ENCODE assay signal across 19 cellular contexts in genomic region chr16:67449739-67450138, GRCh38. TPM values are rescaled to one million over a fixed set of nuclear protein-coding genes. Genes with fewer than 3 reads are reported as not detected.
DNase-seq lines count a peak whose midpoint lies in the region; ATAC-seq, FAIRE-seq and TF ChIP-seq lines count a peak whose summit lies in the region.
"Had no signal": no experiment of that assay in that cellular context is flagged by ENCODE, and none has a peak within 500 bp of the region (broad histone marks: within the 10 kb centered on the region; RNA-seq: fewer than 3 reads in every experiment).

No MANE protein-coding gene starts in this region.

- CTCF ChIA-PET in HepG2 (lab: Yijun Ruan, JAX; ENCODE audit: low intra/inter-chr PET ratio, low total read pairs), result no interaction called here

- no peak for TF ChIP-seq POLR2A in body of pancreas (IDR thresholded peaks at IDR 0.05)
- no peak for TF ChIP-seq POLR2A in HepG2 (IDR thresholded peaks at IDR 0.05; ENCODE audit: insufficient read depth in 1 of 2, low read depth in 2 of 2, low read length in 2 of 2)
- TF ChIP-seq POLR2A in ovary (IDR thresholded peaks at IDR 0.05), result no peak

- H2AFZ ChIP-seq in HepG2 (ENCODE audit: low read length), result no peak overlapping the region

- no peaks in the 10 kb centered on the region for H4K20me1 ChIP-seq in HepG2 (ENCODE audit: insufficient read depth, low read length)

- no peak overlapping the region for H3K4me2 ChIP-seq in HepG2 (ENCODE audit: low read depth, low read length)

- no peak for TF ChIP-seq CTCF in C4-2B (conservative IDR thresholded peaks at IDR 0.05)
- TF ChIP-seq CTCF in body of pancreas (IDR thresholded peaks at IDR 0.05), result no peak
- no peak for TF ChIP-seq CTCF in HepG2 (CRISPR knock-in tag; IDR thresholded peaks at IDR 0.05)
- TF ChIP-seq CTCF in ovary (IDR thresholded peaks at IDR 0.05), result no peak

- H3K4me3 ChIP-seq in body of pancreas, result no peak overlapping the region
- no peak overlapping the region for H3K4me3 ChIP-seq in HepG2 (replicated peaks in 1 of 3; ENCODE audit: insufficient read depth in 1 of 3, low read depth in 2 of 3, low read length in 3 of 3)
- no peak overlapping the region for H3K4me3 ChIP-seq in ovary
- H3K4me3 ChIP-seq: left lung, tibial artery had no signal

- H3K9ac ChIP-seq in HepG2 (ENCODE audit: insufficient read depth, low read depth, low read length), result no peak overlapping the region

- TSS peak; percentile 33 for BruUV-seq in HepG2 (replicated peaks; lab: Mats Ljungman, UMichigan)

- H3K27me3 ChIP-seq in body of pancreas (no peaks in the 10 kb centered on the region), HepG2 (ENCODE audit: control insufficient read depth in 1 of 2, insufficient read depth in 2 of 2, low read length in 2 of 2) (no peaks in the 10 kb centered on the region), ovary (no peaks in the 10 kb centered on the region)
- H3K27me3 ChIP-seq: left lung, tibial artery had no signal

- H3K27ac ChIP-seq in C4-2B (peak overlapping the region; percentile 96), body of pancreas (peak overlapping the region in 3 of 4 donors; percentile 91 to 96 (median 93)), HepG2 (ENCODE audit: extremely low read length, insufficient read depth, low read length) (no peak overlapping the region), ovary (peak overlapping the region; percentile 5 to 59)
- H3K27ac ChIP-seq: left lung, tibial artery had no signal

- no peak for TF ChIP-seq EP300 in HepG2 (IDR thresholded peaks at IDR 0.05; ENCODE audit: low read depth in 2 of 2, low read length in 2 of 2)
- TF ChIP-seq EP300 in HepG2 (CRISPR knock-in tag; IDR thresholded peaks at IDR 0.05; ENCODE audit: borderline replicate concordance), result no peak
- TF ChIP-seq EP300 in ovary (IDR thresholded peaks at IDR 0.05), result no peak

- H3K9me3 ChIP-seq in body of pancreas (no peaks in the 10 kb centered on the region), HepG2 (ENCODE audit: low read length) (no peaks in the 10 kb centered on the region), ovary (no peaks in the 10 kb centered on the region)
- H3K9me3 ChIP-seq: left lung, tibial artery had no signal

- TF ChIP-seq RAD21 in HepG2 (CRISPR knock-in tag; IDR thresholded peaks at IDR 0.05), result no peak

- intact Hi-C loops in body of pancreas (cut with DNase I), result no loop called here
- intact Hi-C loops in HepG2 (cut with micrococcal nuclease; ENCODE audit: unreplicated experiment), result no loop called here
- intact Hi-C loops in ovary (cut with DNase I), result no loop called here

- H3K36me3 ChIP-seq in body of pancreas (replicated peaks in 1 of 2; ENCODE audit: insufficient read depth in 1 of 2, low read depth in 2 of 2), result peaks cover 0 to 2% of the 10 kb centered on the region in 2 donors
- H3K36me3 ChIP-seq in HepG2 (replicated peaks in 1 of 2; ENCODE audit: control insufficient read depth in 1 of 2, insufficient read depth in 2 of 2, low read length in 2 of 2), result peaks cover 9 to 14% of the 10 kb centered on the region in 2 experiments; a peak in 3 of 5 replicates
- no peaks in the 10 kb centered on the region for H3K36me3 ChIP-seq in ovary

- POLR2A ChIA-PET in HepG2 (lab: Yijun Ruan, JAX), result no interaction called here

- no peak for ATAC-seq in body of pancreas
- ATAC-seq in HepG2, result no peak
- ATAC-seq in GM18511 (IDR thresholded peaks at IDR 0.05; ENCODE audit: unreplicated experiment), result no peak
- no peak for ATAC-seq in HG03432 (IDR thresholded peaks at IDR 0.05; ENCODE audit: unreplicated experiment)
- ATAC-seq: naive thymus-derived CD4-positive, alpha-beta T cell; T-cell had no signal

- no peak for FAIRE-seq in HepG2 (lab: Jason Lieb, UNC)
- FAIRE-seq in urothelium cell line (lab: Jason Lieb, UNC), result no peak
- FAIRE-seq: GM12892 had no signal

- WGBS in body of pancreas, 2 donors, result 87 to 100% methylated on average over 1 to 3 of the region's 3 CpGs
- WGBS in HepG2 (ENCODE audit: low lambda C conversion rate), result 100% methylated on average over 3 of the region's 3 CpGs
- WGBS in ovary, 3 donors, result 53 to 69% (median 64%) methylated on average over 3 of the region's 3 CpGs

- H3K79me2 ChIP-seq in HepG2 (ENCODE audit: insufficient read depth, low read length), result no peaks in the 10 kb centered on the region

- DNase-seq in body of pancreas (no peak), HepG2 (ENCODE audit: low spot score) (no peak), ovary (peak in 2 of 5 donors; percentile 47 to 56), urothelium cell line (ENCODE audit: low spot score) (no peak), SHP77 (lab: John Stamatoyannopoulos, UW) (no peak)
- DNase-seq: activated naive CD4-positive, alpha-beta T cell treated with anti-CD3 and anti-CD28 coated beads for 36 hours; DMS153; foreskin melanocyte; left lung; naive thymus-derived CD4-positive, alpha-beta T cell; NCI-H1694; NCI-H446 treated with DMSO at 0.1 percent for 48 hours; T-cell; tibial artery had no signal

- peaks cover 77% of the 10 kb centered on the region for H3K4me1 ChIP-seq in body of pancreas
- H3K4me1 ChIP-seq in HepG2 (ENCODE audit: insufficient read depth, low read length), result peaks cover 57% of the 10 kb centered on the region
- peaks cover 51% of the 10 kb centered on the region for H3K4me1 ChIP-seq in ovary (ENCODE audit: insufficient read depth)

- in situ Hi-C loops in HepG2 (cut with HindIII; ENCODE audit: extremely low pct_ligation_motif_present, low pct_unique_long_range_greater_than_20kb), result no loop called here

RNA-seq across cellular contexts. Expression of gene HSD11B2, which starts 18.8 kb away (rescaled TPM):
- total RNA-seq in body of pancreas, result 10 to 100 TPM in 1 of 2 donors, 1 to 10 TPM in 1; 5.4 to 13.8 TPM
- total RNA-seq in HepG2 (2016; rRNA removed; fragmentation: Illumina TruSeq; extraction: Trizol), result 6.7 and 13.6 TPM in 2 replicates
- total RNA-seq in HepG2 (2016; cell fraction: cytosol; rRNA removed; fragmentation: Illumina TruSeq; extraction: Trizol; ENCODE audit: low read depth), result 3.9 and 4.1 TPM in 2 replicates
- 5.4 and 13.4 TPM in 2 replicates for total RNA-seq in HepG2 (2016; cell fraction: insoluble cytoplasmic fraction; rRNA removed; fragmentation: Illumina TruSeq; extraction: Trizol)
- 8.8 TPM in 2 replicates for total RNA-seq in HepG2 (2016; cell fraction: membrane; rRNA removed; fragmentation: Illumina TruSeq; extraction: Trizol)
- total RNA-seq in HepG2 (2016; cell fraction: nucleus; rRNA removed; fragmentation: Illumina TruSeq; extraction: Trizol), result 14.6 and 15.0 TPM in 2 replicates
- 8.9 and 11.9 TPM in 2 replicates for polyA plus RNA-seq in HepG2 (2011; rRNA removed)
- polyA plus RNA-seq in HepG2 (2011; cell fraction: cytosol; rRNA removed), result 5.3 and 6.3 TPM in 2 replicates
- polyA plus RNA-seq in HepG2 (2011; cell fraction: nucleus; rRNA removed), result 34.2 and 34.3 TPM in 2 replicates
- polyA plus RNA-seq in HepG2 (2012), result 8.4 and 11.0 TPM in 2 replicates
- polyA plus RNA-seq in HepG2 (2016; cell fraction: cytosol; fragmentation: Illumina TruSeq; extraction: Trizol; ENCODE audit: low read depth), result 6.5 and 9.3 TPM in 2 replicates
- polyA plus RNA-seq in HepG2 (2016; cell fraction: insoluble cytoplasmic fraction; fragmentation: Illumina TruSeq; extraction: Trizol; ENCODE audit: low read depth), result 11.1 and 13.3 TPM in 2 replicates
- polyA plus RNA-seq in HepG2 (2016; cell fraction: membrane; fragmentation: Illumina TruSeq; extraction: Trizol; ENCODE audit: low read depth), result 11.3 and 12.9 TPM in 2 replicates
- 48.6 and 52.7 TPM in 2 replicates for polyA plus RNA-seq in HepG2 (2016; cell fraction: nucleus; fragmentation: Illumina TruSeq; extraction: Trizol; ENCODE audit: insufficient read depth, low read depth)
- 3.3 and 16.4 TPM in 2 replicates for polyA minus RNA-seq in HepG2 (2011; rRNA and poly(A)+ RNA removed; ENCODE audit: low replicate concordance)
- polyA minus RNA-seq in HepG2 (2011; cell fraction: cytosol; rRNA and poly(A)+ RNA removed), result 4.1 and 8.5 TPM in 2 replicates
- 8.7 and 11.3 TPM in 2 replicates for polyA minus RNA-seq in HepG2 (2011; cell fraction: nucleus; rRNA and poly(A)+ RNA removed)
- total RNA-seq in ovary, result 10 to 100 TPM in 5 of 7 donors, 1 to 10 TPM in 2; 1.3 to 26.3 (median 17.1) TPM
- 1 to 10 TPM; 4.6 to 5.1 TPM for polyA plus RNA-seq in ovary
- polyA plus RNA-seq: naive thymus-derived CD4-positive, alpha-beta T cell had no signal

RNA-seq across cellular contexts. Expression of gene ATP6V0D1, which starts 31.2 kb away (rescaled TPM):
- total RNA-seq in body of pancreas (100 to 1,000 TPM in 1 of 2 donors, 10 to 100 TPM in 1; 53.7 to 102 TPM), HepG2 (2016; rRNA removed; fragmentation: Illumina TruSeq; extraction: Trizol) (49.5 and 51.1 TPM in 2 replicates), ovary (100 to 1,000 TPM in 1 of 7 donors, 10 to 100 TPM in 6; 35.8 to 113 (median 63.0) TPM)
- 13.5 and 16.0 TPM in 2 replicates for total RNA-seq in HepG2 (2016; cell fraction: cytosol; rRNA removed; fragmentation: Illumina TruSeq; extraction: Trizol; ENCODE audit: low read depth)
- total RNA-seq in HepG2 (2016; cell fraction: insoluble cytoplasmic fraction; rRNA removed; fragmentation: Illumina TruSeq; extraction: Trizol), result 45.3 and 52.4 TPM in 2 replicates
- total RNA-seq in HepG2 (2016; cell fraction: membrane; rRNA removed; fragmentation: Illumina TruSeq; extraction: Trizol), result 23.6 and 25.5 TPM in 2 replicates
- total RNA-seq in HepG2 (2016; cell fraction: nucleus; rRNA removed; fragmentation: Illumina TruSeq; extraction: Trizol), result 26.3 and 30.4 TPM in 2 replicates
- polyA plus RNA-seq in HepG2 (2011; rRNA removed) (54.2 and 61.3 TPM in 2 replicates), ovary (10 to 100 TPM; 32.5 to 66.0 TPM)
- polyA plus RNA-seq in HepG2 (2011; cell fraction: cytosol; rRNA removed), result 55.2 and 57.9 TPM in 2 replicates
- polyA plus RNA-seq in HepG2 (2011; cell fraction: nucleus; rRNA removed), result 32.7 and 35.9 TPM in 2 replicates
- 29.3 and 41.3 TPM in 2 replicates for polyA plus RNA-seq in HepG2 (2012)
- polyA plus RNA-seq in HepG2 (2016; cell fraction: cytosol; fragmentation: Illumina TruSeq; extraction: Trizol; ENCODE audit: low read depth), result 16.4 and 17.3 TPM in 2 replicates
- 55.4 and 63.8 TPM in 2 replicates for polyA plus RNA-seq in HepG2 (2016; cell fraction: insoluble cytoplasmic fraction; fragmentation: Illumina TruSeq; extraction: Trizol; ENCODE audit: low read depth)
- 21.4 and 22.6 TPM in 2 replicates for polyA plus RNA-seq in HepG2 (2016; cell fraction: membrane; fragmentation: Illumina TruSeq; extraction: Trizol; ENCODE audit: low read depth)
- polyA plus RNA-seq in HepG2 (2016; cell fraction: nucleus; fragmentation: Illumina TruSeq; extraction: Trizol; ENCODE audit: insufficient read depth, low read depth), result 45.0 and 53.3 TPM in 2 replicates
- 104 and 246 TPM in 2 replicates for polyA minus RNA-seq in HepG2 (2011; rRNA and poly(A)+ RNA removed; ENCODE audit: low replicate concordance)
- 37.9 and 45.0 TPM in 2 replicates for polyA minus RNA-seq in HepG2 (2011; cell fraction: cytosol; rRNA and poly(A)+ RNA removed)
- polyA minus RNA-seq in HepG2 (2011; cell fraction: nucleus; rRNA and poly(A)+ RNA removed), result 14.7 and 19.8 TPM in 2 replicates

RNA-seq across cellular contexts. Expression of gene ZDHHC1, which starts 33.5 kb away (rescaled TPM):
- total RNA-seq in body of pancreas (10 to 100 TPM; 13.0 to 57.0 TPM), HepG2 (2016; rRNA removed; fragmentation: Illumina TruSeq; extraction: Trizol) (0.36 and 1.1 TPM in 2 replicates), ovary (10 to 100 TPM; 17.3 to 45.5 (median 24.8) TPM)
- 1.6 and 1.9 TPM in 2 replicates for total RNA-seq in HepG2 (2016; cell fraction: cytosol; rRNA removed; fragmentation: Illumina TruSeq; extraction: Trizol; ENCODE audit: low read depth)
- total RNA-seq in HepG2 (2016; cell fraction: insoluble cytoplasmic fraction; rRNA removed; fragmentation: Illumina TruSeq; extraction: Trizol), result 0.33 and 1.3 TPM in 2 replicates
- total RNA-seq in HepG2 (2016; cell fraction: membrane; rRNA removed; fragmentation: Illumina TruSeq; extraction: Trizol), result 2.2 and 3.3 TPM in 2 replicates
- total RNA-seq in HepG2 (2016; cell fraction: nucleus; rRNA removed; fragmentation: Illumina TruSeq; extraction: Trizol), result 0.96 and 3.2 TPM in 2 replicates
- polyA plus RNA-seq in HepG2 (2011; rRNA removed) (0.47 and 0.51 TPM in 2 replicates), ovary (10 to 100 TPM in 1 of 2 donors, 1 to 10 TPM in 1; 1.4 to 15.7 TPM)
- 0.28 and 0.60 TPM in 2 replicates for polyA plus RNA-seq in HepG2 (2011; cell fraction: cytosol; rRNA removed)
- polyA plus RNA-seq in HepG2 (2011; cell fraction: nucleus; rRNA removed), result 2.1 and 2.7 TPM in 2 replicates
- polyA plus RNA-seq in HepG2 (2012), result 0.36 and 1.0 TPM in 2 replicates
- 1.3 and 1.6 TPM in 2 replicates for polyA plus RNA-seq in HepG2 (2016; cell fraction: cytosol; fragmentation: Illumina TruSeq; extraction: Trizol; ENCODE audit: low read depth)
- polyA plus RNA-seq in HepG2 (2016; cell fraction: insoluble cytoplasmic fraction; fragmentation: Illumina TruSeq; extraction: Trizol; ENCODE audit: low read depth), result 0.35 and 0.63 TPM in 2 replicates
- 1.2 and 1.6 TPM in 2 replicates for polyA plus RNA-seq in HepG2 (2016; cell fraction: membrane; fragmentation: Illumina TruSeq; extraction: Trizol; ENCODE audit: low read depth)
- 1.3 and 1.4 TPM in 2 replicates for polyA plus RNA-seq in HepG2 (2016; cell fraction: nucleus; fragmentation: Illumina TruSeq; extraction: Trizol; ENCODE audit: insufficient read depth, low read depth)
- polyA minus RNA-seq in HepG2 (2011; rRNA and poly(A)+ RNA removed; ENCODE audit: low replicate concordance), result 1.6 and 5.9 TPM in 2 replicates
- 0.26 TPM in 1 of 2 replicates, not detected in the other for polyA minus RNA-seq in HepG2 (2011; cell fraction: cytosol; rRNA and poly(A)+ RNA removed)
- 1.6 and 3.5 TPM in 2 replicates for polyA minus RNA-seq in HepG2 (2011; cell fraction: nucleus; rRNA and poly(A)+ RNA removed)
- polyA plus RNA-seq: naive thymus-derived CD4-positive, alpha-beta T cell had no signal

RNA-seq across cellular contexts. Expression of gene AGRP, which starts 33.6 kb away (rescaled TPM):
- not detected for total RNA-seq in body of pancreas
- not detected in 2 replicates for total RNA-seq in HepG2 (2016; rRNA removed; fragmentation: Illumina TruSeq; extraction: Trizol)
- total RNA-seq in HepG2 (2016; cell fraction: cytosol; rRNA removed; fragmentation: Illumina TruSeq; extraction: Trizol; ENCODE audit: low read depth), result not detected in 2 replicates
- total RNA-seq in HepG2 (2016; cell fraction: insoluble cytoplasmic fraction; rRNA removed; fragmentation: Illumina TruSeq; extraction: Trizol), result not detected in 2 replicates
- total RNA-seq in HepG2 (2016; cell fraction: membrane; rRNA removed; fragmentation: Illumina TruSeq; extraction: Trizol), result 0.28 TPM in 1 of 2 replicates, not detected in the other
- not detected in 2 replicates for total RNA-seq in HepG2 (2016; cell fraction: nucleus; rRNA removed; fragmentation: Illumina TruSeq; extraction: Trizol)
- polyA plus RNA-seq in HepG2 (2011; rRNA removed), result not detected in 2 replicates
- polyA plus RNA-seq in HepG2 (2011; cell fraction: cytosol; rRNA removed), result 0.34 TPM in 1 of 2 replicates, not detected in the other
- polyA plus RNA-seq in HepG2 (2011; cell fraction: nucleus; rRNA removed), result not detected in 2 replicates
- 0.75 TPM in 1 of 2 replicates, not detected in the other for polyA plus RNA-seq in HepG2 (2012)
- polyA plus RNA-seq in HepG2 (2016; cell fraction: cytosol; fragmentation: Illumina TruSeq; extraction: Trizol; ENCODE audit: low read depth), result not detected in 2 replicates
- polyA plus RNA-seq in HepG2 (2016; cell fraction: insoluble cytoplasmic fraction; fragmentation: Illumina TruSeq; extraction: Trizol; ENCODE audit: low read depth), result not detected in 2 replicates
- polyA plus RNA-seq in HepG2 (2016; cell fraction: membrane; fragmentation: Illumina TruSeq; extraction: Trizol; ENCODE audit: low read depth), result not detected in 2 replicates
- polyA plus RNA-seq in HepG2 (2016; cell fraction: nucleus; fragmentation: Illumina TruSeq; extraction: Trizol; ENCODE audit: insufficient read depth, low read depth), result not detected in 2 replicates
- not detected in 2 replicates for polyA minus RNA-seq in HepG2 (2011; rRNA and poly(A)+ RNA removed; ENCODE audit: low replicate concordance)
- not detected in 2 replicates for polyA minus RNA-seq in HepG2 (2011; cell fraction: cytosol; rRNA and poly(A)+ RNA removed)
- not detected in 2 replicates for polyA minus RNA-seq in HepG2 (2011; cell fraction: nucleus; rRNA and poly(A)+ RNA removed)
- under 1 TPM in 2 of 7 donors, not detected in 5; 0.48 to 0.55 TPM for total RNA-seq in ovary
- polyA plus RNA-seq in ovary, result under 1 TPM in 1 of 2 donors, not detected in 1; 0.11 TPM
- total RNA-seq: activated naive CD4-positive, alpha-beta T cell treated with anti-CD3 and anti-CD28 coated beads for 36 hours; epithelial cell of proximal tubule; naive thymus-derived CD4-positive, alpha-beta T cell; T-cell had no signal
- polyA plus RNA-seq: naive thymus-derived CD4-positive, alpha-beta T cell had no signal

RNA-seq across cellular contexts. Expression of gene TPPP3, which starts 56.4 kb away (rescaled TPM):
- total RNA-seq in body of pancreas (10 to 100 TPM; 11.2 to 30.0 TPM), HepG2 (2016; rRNA removed; fragmentation: Illumina TruSeq; extraction: Trizol) (0.20 and 0.44 TPM in 2 replicates), ovary (100 to 1,000 TPM in 1 of 7 donors, 10 to 100 TPM in 4, 1 to 10 TPM in 2; 2.2 to 269 (median 10.9) TPM)
- 0.18 TPM in 1 of 2 replicates, not detected in the other for total RNA-seq in HepG2 (2016; cell fraction: cytosol; rRNA removed; fragmentation: Illumina TruSeq; extraction: Trizol; ENCODE audit: low read depth)
- 0.50 and 0.54 TPM in 2 replicates for total RNA-seq in HepG2 (2016; cell fraction: insoluble cytoplasmic fraction; rRNA removed; fragmentation: Illumina TruSeq; extraction: Trizol)
- total RNA-seq in HepG2 (2016; cell fraction: membrane; rRNA removed; fragmentation: Illumina TruSeq; extraction: Trizol), result 0.31 TPM in 1 of 2 replicates, not detected in the other
- 0.62 and 0.63 TPM in 2 replicates for total RNA-seq in HepG2 (2016; cell fraction: nucleus; rRNA removed; fragmentation: Illumina TruSeq; extraction: Trizol)
- polyA plus RNA-seq in HepG2 (2011; rRNA removed) (0.16 TPM in 1 of 2 replicates, not detected in the other), ovary (10 to 100 TPM; 15.2 to 15.6 TPM)
- polyA plus RNA-seq in HepG2 (2011; cell fraction: cytosol; rRNA removed), result 0.05 and 0.31 TPM in 2 replicates
- 0.31 and 0.50 TPM in 2 replicates for polyA plus RNA-seq in HepG2 (2011; cell fraction: nucleus; rRNA removed)
- polyA plus RNA-seq in HepG2 (2012), result 0.15 and 0.69 TPM in 2 replicates
- 0.12 TPM in 1 of 2 replicates, not detected in the other for polyA plus RNA-seq in HepG2 (2016; cell fraction: cytosol; fragmentation: Illumina TruSeq; extraction: Trizol; ENCODE audit: low read depth)
- 0.23 and 0.32 TPM in 2 replicates for polyA plus RNA-seq in HepG2 (2016; cell fraction: insoluble cytoplasmic fraction; fragmentation: Illumina TruSeq; extraction: Trizol; ENCODE audit: low read depth)
- polyA plus RNA-seq in HepG2 (2016; cell fraction: membrane; fragmentation: Illumina TruSeq; extraction: Trizol; ENCODE audit: low read depth), result not detected in 2 replicates
- polyA plus RNA-seq in HepG2 (2016; cell fraction: nucleus; fragmentation: Illumina TruSeq; extraction: Trizol; ENCODE audit: insufficient read depth, low read depth), result 0.48 and 0.55 TPM in 2 replicates
- polyA minus RNA-seq in HepG2 (2011; rRNA and poly(A)+ RNA removed; ENCODE audit: low replicate concordance), result 0.38 TPM in 1 of 2 replicates, not detected in the other
- polyA minus RNA-seq in HepG2 (2011; cell fraction: cytosol; rRNA and poly(A)+ RNA removed), result not detected in 2 replicates
- 0.64 TPM in 1 of 2 replicates, not detected in the other for polyA minus RNA-seq in HepG2 (2011; cell fraction: nucleus; rRNA and poly(A)+ RNA removed)
- total RNA-seq: activated naive CD4-positive, alpha-beta T cell treated with anti-CD3 and anti-CD28 coated beads for 36 hours; epithelial cell of proximal tubule had no signal
